Comparison of ENCODE assay signal across 23 cellular contexts in the genomic region with DNA sequence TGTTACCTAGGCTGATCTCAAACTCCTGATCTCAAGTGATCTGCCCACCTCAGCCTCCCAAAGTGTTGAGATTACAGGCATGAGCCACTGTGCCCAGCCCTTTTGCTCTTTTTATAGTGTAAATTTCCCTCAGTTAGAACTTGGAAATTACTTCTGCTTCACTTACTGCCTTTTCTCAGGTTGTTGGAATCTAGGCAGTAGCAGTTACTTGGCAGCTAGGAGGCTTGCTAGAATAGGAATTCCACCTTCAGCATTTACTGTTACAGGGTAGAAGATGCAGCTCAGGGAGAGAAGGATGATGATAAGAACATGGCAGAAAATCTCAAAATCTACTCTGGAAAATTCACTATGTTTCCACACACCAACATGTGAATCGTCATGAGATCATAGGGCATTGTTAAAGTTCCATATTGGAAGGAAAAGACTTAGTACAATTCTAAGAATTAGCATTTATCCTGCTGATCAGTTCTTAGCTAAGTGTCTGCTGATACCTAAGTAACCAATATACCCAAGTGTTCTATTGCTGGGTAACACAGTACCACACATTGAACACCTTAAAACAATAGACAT.
A peak's percentile ranks its signal among the peaks of the same experiment; 100 is the strongest.
DNase-seq lines count a peak whose midpoint lies in the region; ATAC-seq and TF ChIP-seq lines count a peak whose summit lies in the region.
"Had no signal": no experiment of that assay in that cellular context is flagged by ENCODE, and none has a peak within 500 bp of the region (broad histone marks: within the 10 kb centered on the region; RNA-seq: fewer than 3 reads in every experiment).

No MANE protein-coding gene starts in this region.

- peaks cover 5% of the 10 kb centered on the region for H3K9me3 Mint-ChIP-seq in activated CD4-positive, alpha-beta T cell treated with anti-CD3 and anti-CD28 coated beads, Interleukin-2, amount 10 ng/mL, durations not matched to agents 24 days and 14 days
- peaks cover 14% of the 10 kb centered on the region for H3K9me3 Mint-ChIP-seq in neural progenitor cell

- H3K27me3 Mint-ChIP-seq in activated CD4-positive, alpha-beta T cell treated with anti-CD3 and anti-CD28 coated beads, Interleukin-2, amount 10 ng/mL, durations not matched to agents 24 days and 14 days: no peaks in the 10 kb centered on the region
- H3K27me3 Mint-ChIP-seq in T-helper 17 cell (no peaks in the 10 kb centered on the region), neural progenitor cell (ENCODE audit: insufficient read depth, low read depth) (no peaks in the 10 kb centered on the region)
- H3K27me3 Mint-ChIP-seq: CD8-positive, alpha-beta memory T cell had no signal

- H3K27ac Mint-ChIP-seq in activated CD4-positive, alpha-beta T cell treated with anti-CD3 and anti-CD28 coated beads, Interleukin-2, amount 10 ng/mL, durations not matched to agents 24 days and 14 days: peak overlapping the region; percentile 45
- H3K27ac Mint-ChIP-seq in T-helper 17 cell: peak overlapping the region; percentile 79
- no peak overlapping the region for H3K27ac Mint-ChIP-seq in neural progenitor cell

- H3K4me1 ChIP-seq in neural progenitor cell: no peaks in the 10 kb centered on the region
- H3K4me1 ChIP-seq: SJSA1 had no signal

- H2AFZ ChIP-seq in neural progenitor cell (replicated peaks): no peak overlapping the region

- TF ChIP-seq CTCF in epithelial cell of esophagus (IDR thresholded peaks at IDR 0.05; ENCODE audit: insufficient read depth, low read depth, low read length, missing control alignments) (no peak), neural progenitor cell (IDR thresholded peaks at IDR 0.05) (no peak)

- ATAC-seq in T-helper 17 cell: no peak
- ATAC-seq: Right ventricle myocardium inferior had no signal

- H3K4me3 ChIP-seq in epithelial cell of esophagus (ENCODE audit: low read length) (no peak overlapping the region), neural progenitor cell (no peak overlapping the region)
- H3K4me3 ChIP-seq: SJSA1 had no signal

- no peak overlapping the region for H3K9ac ChIP-seq in neural progenitor cell

- H3K4me1 Mint-ChIP-seq in activated CD4-positive, alpha-beta T cell treated with anti-CD3 and anti-CD28 coated beads, Interleukin-2, amount 10 ng/mL, durations not matched to agents 24 days and 14 days: peaks cover 10% of the 10 kb centered on the region
- peaks cover 13% of the 10 kb centered on the region for H3K4me1 Mint-ChIP-seq in T-helper 17 cell
- H3K4me1 Mint-ChIP-seq in neural progenitor cell: peaks cover 3% of the 10 kb centered on the region

- no peaks in the 10 kb centered on the region for H3K27me3 ChIP-seq in neural progenitor cell
- H3K27me3 ChIP-seq: SJSA1 had no signal

- intact Hi-C loops in activated CD4-positive, alpha-beta T cell treated with anti-CD3 and anti-CD28 coated beads, Interleukin-2, amount 10 ng/mL, durations not matched to agents 24 days and 14 days (cut with micrococcal nuclease): no loop called here

- H3K9me3 ChIP-seq in T-helper 17 cell (ENCODE audit: control insufficient read depth, low read length, poor library complexity, severe bottlenecking) (peaks cover 2% of the 10 kb centered on the region), neural progenitor cell (ENCODE audit: low read depth) (no peaks in the 10 kb centered on the region)

- no peak for DNase-seq in activated CD4-positive, alpha-beta T cell treated with anti-CD3 and anti-CD28 coated beads, Interleukin-2, amount 10 ng/mL, durations not matched to agents 24 days and 14 days
- no peak for DNase-seq in activated CD4-positive, alpha-beta T cell treated with anti-CD3 and anti-CD28 coated beads, Interleukin-2, amount 50 U/mL, for 1 hour
- DNase-seq in T-helper 17 cell (no peak), epithelial cell of esophagus (ENCODE audit: low read depth) (peak; percentile 41), neural progenitor cell (ENCODE audit: low spot score) (peak; percentile 13), AG20443 (ENCODE audit: low spot score) (no peak), epidermal melanocyte (ENCODE audit: insufficient read length, low spot score) (no peak)
- DNase-seq in stimulated activated naive CD4-positive, alpha-beta T cell treated with Interleukin-2 at 50 U/mL for 16 hours (lab: John Stamatoyannopoulos, UW): no peak
- DNase-seq: 8988T; Calu3; CD8-positive, alpha-beta memory T cell; DMS153; Kasumi-1; NCI-H1092; NCI-H1436; NCI-H1930; NCI-H345; NCI-H524; NCI-H774; NK-92 treated with Interleukin-12 subunit alpha and Interleukin-12 subunit beta, amount 100 ng/mL, for 24 hours had no signal

- H3F3A ChIP-seq in neural progenitor cell (ENCODE audit: low read depth): no peaks in the 10 kb centered on the region

- H3K79me2 ChIP-seq in neural progenitor cell (ENCODE audit: low read depth): no peaks in the 10 kb centered on the region

- H3K36me3 ChIP-seq in neural progenitor cell: peaks cover 6% of the 10 kb centered on the region

- no peak overlapping the region for H3K27ac ChIP-seq in neural progenitor cell
- H3K27ac ChIP-seq: C4-2B, SJSA1 had no signal

- no peak overlapping the region for H3K4me2 ChIP-seq in neural progenitor cell

- no peaks in the 10 kb centered on the region for H4K20me1 ChIP-seq in neural progenitor cell (ENCODE audit: low read depth)

- H3K4me3 Mint-ChIP-seq in activated CD4-positive, alpha-beta T cell treated with anti-CD3 and anti-CD28 coated beads, Interleukin-2, amount 10 ng/mL, durations not matched to agents 24 days and 14 days: no peak overlapping the region
- H3K4me3 Mint-ChIP-seq in T-helper 17 cell (no peak overlapping the region), neural progenitor cell (no peak overlapping the region)
- H3K4me3 Mint-ChIP-seq: CD8-positive, alpha-beta memory T cell had no signal

- H3K36me3 Mint-ChIP-seq in activated CD4-positive, alpha-beta T cell treated with anti-CD3 and anti-CD28 coated beads, Interleukin-2, amount 10 ng/mL, durations not matched to agents 24 days and 14 days (ENCODE audit: low read depth): peaks cover 72% of the 10 kb centered on the region
- H3K36me3 Mint-ChIP-seq in T-helper 17 cell (ENCODE audit: low read depth) (peaks cover 14% of the 10 kb centered on the region), neural progenitor cell (peaks cover 36% of the 10 kb centered on the region)

Comparison
In these comparisons a context has a peak if more than half of its experiments do, and no peak if none do; other contexts are left out.
1. DNase-seq: peak in epithelial cell of esophagus (single experiment) and neural progenitor cell (single experiment); none in activated CD4-positive, alpha-beta T cell treated with anti-CD3 and anti-CD28 coated beads, Interleukin-2, amount 10 ng/mL, durations not matched to agents 24 days and 14 days (single experiment), activated CD4-positive, alpha-beta T cell treated with anti-CD3 and anti-CD28 coated beads, Interleukin-2, amount 50 U/mL, for 1 hour (single experiment), T-helper 17 cell (0 of 3), stimulated activated naive CD4-positive, alpha-beta T cell treated with Interleukin-2 at 50 U/mL for 16 hours (single experiment), AG20443 (single experiment) and epidermal melanocyte (single experiment).